7 cellular contexts compared by ENCODE assay signal in genomic region chr19:51552996-51553725, GRCh38. TPM values are rescaled to one million over a fixed set of nuclear protein-coding genes. Genes with fewer than 3 reads are reported as not detected.
A peak's percentile ranks its signal among the peaks of the same experiment; 100 is the strongest.
DNase-seq lines count a peak whose midpoint lies in the region; ATAC-seq and TF ChIP-seq lines count a peak whose summit lies in the region.

No MANE protein-coding gene starts in this region.

- no peaks in the 10 kb centered on the region for H3K36me3 Mint-ChIP-seq in MCF 10A (ENCODE audit: insufficient read depth, unreplicated experiment)
- H3K36me3 Mint-ChIP-seq in stimulated activated naive B cell treated with anti-CD40 and anti-IgM and Interleukin-4, amounts not matched to agents 10 μg/mL and 1 μg/mL and 100 μg/mL, for 72 hours = peaks cover 0 to 2% of the 10 kb centered on the region in 2 donors

- ATAC-seq in stimulated activated naive B cell treated with anti-CD40 and anti-IgM and Interleukin-4, amounts not matched to agents 10 μg/mL and 1 μg/mL and 100 μg/mL, for 72 hours (replicated peaks) = peak; percentile 17 to 53
- ATAC-seq in GM18870 (IDR thresholded peaks at IDR 0.05; ENCODE audit: unreplicated experiment) = no peak

- H3K4me3 Mint-ChIP-seq in MCF 10A (ENCODE audit: unreplicated experiment) = no peak overlapping the region
- H3K4me3 Mint-ChIP-seq in stimulated activated naive B cell treated with anti-CD40 and anti-IgM and Interleukin-4, amounts not matched to agents 10 μg/mL and 1 μg/mL and 100 μg/mL, for 72 hours = peak overlapping the region; percentile 26 to 68

- TF ChIP-seq CTCF in MCF 10A (IDR thresholded peaks at IDR 0.05; ENCODE audit: unreplicated experiment) = no peak

- no peaks in the 10 kb centered on the region for H3K27me3 Mint-ChIP-seq in MCF 10A (ENCODE audit: insufficient read depth, unreplicated experiment)
- peaks cover 0 to 6% of the 10 kb centered on the region in 2 donors for H3K27me3 Mint-ChIP-seq in stimulated activated naive B cell treated with anti-CD40 and anti-IgM and Interleukin-4, amounts not matched to agents 10 μg/mL and 1 μg/mL and 100 μg/mL, for 72 hours

- CTCF ChIA-PET in HEK293T (lab: Yijun Ruan, JAX) = no interaction called here
- CTCF ChIA-PET in MCF 10A (lab: Yijun Ruan, JAX) = interaction anchor here (0.6 kb wide), 1 partner anchor 19 kb away, joined by 4 read pairs; no protein-coding TSS in a partner anchor

- BruUV-seq in MCF 10A (replicated peaks; lab: Mats Ljungman, UMichigan) = no TSS peak

- DNase-seq in HEK293T (ENCODE audit: extremely low spot score) (peak; percentile 67), RPMI8226 (peak; percentile 78), MCF 10A (ENCODE audit: unreplicated experiment) (peak; percentile 59), left kidney (ENCODE audit: low read depth, low spot score) (peak; percentile 95), DMS114 treated with DMSO at 0.1 percent for 48 hours (lab: John Stamatoyannopoulos, UW; ENCODE audit: unreplicated experiment) (no peak)
- no peak for DNase-seq in stimulated activated naive B cell treated with anti-CD40 and anti-IgM and Interleukin-4, amounts not matched to agents 10 μg/mL and 1 μg/mL and 100 μg/mL, for 72 hours

- no peak overlapping the region for H3K27ac Mint-ChIP-seq in MCF 10A (ENCODE audit: low read depth, unreplicated experiment)
- no peak overlapping the region for H3K27ac Mint-ChIP-seq in stimulated activated naive B cell treated with anti-CD40 and anti-IgM and Interleukin-4, amounts not matched to agents 10 μg/mL and 1 μg/mL and 100 μg/mL, for 72 hours

- POLR2A ChIA-PET in HEK293T (lab: Yijun Ruan, JAX) (no interaction called here), MCF 10A (lab: Yijun Ruan, JAX) (no interaction called here)

- intact Hi-C loops in MCF 10A (cut with micrococcal nuclease) = no loop called here

- no peaks in the 10 kb centered on the region for H3K4me1 Mint-ChIP-seq in MCF 10A (ENCODE audit: insufficient read depth, unreplicated experiment)
- peaks cover 49 to 56% of the 10 kb centered on the region in 2 donors for H3K4me1 Mint-ChIP-seq in stimulated activated naive B cell treated with anti-CD40 and anti-IgM and Interleukin-4, amounts not matched to agents 10 μg/mL and 1 μg/mL and 100 μg/mL, for 72 hours

- peaks cover 20% of the 10 kb centered on the region for H3K9me3 Mint-ChIP-seq in MCF 10A (ENCODE audit: unreplicated experiment)
- H3K9me3 Mint-ChIP-seq in stimulated activated naive B cell treated with anti-CD40 and anti-IgM and Interleukin-4, amounts not matched to agents 10 μg/mL and 1 μg/mL and 100 μg/mL, for 72 hours = no peaks in the 10 kb centered on the region

TF ChIP-seq in HEK293T, 16 proteins besides CTCF, POLR2A, EP300 and RAD21:
- TF ChIP-seq ZNF384 (IDR thresholded peaks at IDR 0.05) = no peak
- TF ChIP-seq LEF1 (IDR thresholded peaks at IDR 0.05; ENCODE audit: borderline replicate concordance) = no peak
- no peak for TF ChIP-seq FOXM1 (IDR thresholded peaks at IDR 0.05; ENCODE audit: borderline replicate concordance)
- TF ChIP-seq FOXA1 (IDR thresholded peaks at IDR 0.05) = no peak
- TF ChIP-seq CTBP1 (IDR thresholded peaks at IDR 0.05; ENCODE audit: borderline replicate concordance) = no peak
- TF ChIP-seq NFRKB (IDR thresholded peaks at IDR 0.05) = no peak
- TF ChIP-seq ARNT (IDR thresholded peaks at IDR 0.05) = no peak
- TF ChIP-seq SUZ12 (IDR thresholded peaks at IDR 0.05) = no peak
- no peak for TF ChIP-seq TARDBP (IDR thresholded peaks at IDR 0.05)
- TF ChIP-seq BHLHE40 (IDR thresholded peaks at IDR 0.05; ENCODE audit: borderline replicate concordance) = no peak
- no peak for TF ChIP-seq FOXK2 (IDR thresholded peaks at IDR 0.05)
- no peak for TF ChIP-seq HDGF (IDR thresholded peaks at IDR 0.05; ENCODE audit: borderline replicate concordance)
- TF ChIP-seq L3MBTL2 (conservative IDR thresholded peaks at IDR 0.05) = no peak
- TF ChIP-seq ELF4 (IDR thresholded peaks at IDR 0.05) = no peak
- no peak for TF ChIP-seq PKNOX1 (IDR thresholded peaks at IDR 0.05)
- TF ChIP-seq SP1 (IDR thresholded peaks at IDR 0.05) = no peak
TF ChIP-seq in HEK293T: peak in this region for 0.

RNA-seq across cellular contexts. Expression of gene ZNF175, which starts 17.9 kb away (rescaled TPM):
- 6.9 and 9.3 TPM in 2 replicates for total RNA-seq in MCF 10A (2022)

RNA-seq across cellular contexts. Expression of gene SIGLEC6, which starts 21.7 kb away (rescaled TPM):
- not detected in 2 replicates for total RNA-seq in MCF 10A (2022)

RNA-seq across cellular contexts. Expression of gene SIGLEC12, which starts 51.6 kb away (rescaled TPM):
- total RNA-seq in MCF 10A (2022) = not detected in 2 replicates

Comparison
In these comparisons a context has a peak if more than half of its experiments do, and no peak if none do; other contexts are left out.
1. DNase-seq: peak in HEK293T (single experiment), RPMI8226 (single experiment), MCF 10A (single experiment) and left kidney (single experiment); none in stimulated activated naive B cell treated with anti-CD40 and anti-IgM and Interleukin-4, amounts not matched to agents 10 μg/mL and 1 μg/mL and 100 μg/mL, for 72 hours (single experiment) and DMS114 treated with DMSO at 0.1 percent for 48 hours (single experiment).